24 cellular contexts compared by ENCODE assay signal in the genomic region with DNA sequence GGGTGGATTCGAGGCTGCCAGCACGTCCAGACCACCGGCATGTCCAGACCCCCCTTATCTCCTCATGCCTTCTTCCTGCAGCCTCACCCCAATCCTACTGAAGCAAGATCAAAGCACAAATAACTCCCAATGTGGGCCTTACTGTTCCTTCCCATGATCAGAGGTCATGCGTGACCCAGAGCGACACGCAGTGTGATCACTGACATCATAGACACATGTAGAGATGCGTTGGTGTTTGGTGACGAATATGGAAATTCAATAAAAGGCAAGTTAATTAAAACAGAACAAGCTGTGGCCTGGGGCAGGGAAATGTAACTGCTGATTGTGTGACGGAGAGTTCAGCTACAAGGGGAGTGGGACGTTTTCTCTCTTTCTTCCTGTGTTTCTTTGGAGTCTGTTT. TPM values are rescaled to one million over a fixed set of nuclear protein-coding genes. Genes with fewer than 3 reads are reported as not detected.
DNase-seq lines count a peak whose midpoint lies in the region; ATAC-seq, FAIRE-seq and TF ChIP-seq lines count a peak whose summit lies in the region.
"Had no signal": no experiment of that assay in that cellular context is flagged by ENCODE, and none has a peak within 500 bp of the region (broad histone marks: within the 10 kb centered on the region; RNA-seq: fewer than 3 reads in every experiment).

No MANE protein-coding gene starts in this region.

- H3K9me3 ChIP-seq in SK-N-SH (no peaks in the 10 kb centered on the region), GM12878 (replicated peaks; ENCODE audit: control insufficient read depth, insufficient read depth, low read length) (peaks cover 3% of the 10 kb centered on the region; the same call in 2 of the 3 replicates)
- H3K9me3 ChIP-seq: SJCRH30 had no signal

- no peaks in the 10 kb centered on the region for H3K27me3 ChIP-seq in SK-N-SH (ENCODE audit: insufficient read depth)
- H3K27me3 ChIP-seq in GM12878 (replicated peaks in 1 of 2; ENCODE audit: control insufficient read depth in 2 of 2, insufficient read depth in 2 of 2, low read length in 1 of 2), result no peaks in the 10 kb centered on the region
- no peaks in the 10 kb centered on the region for H3K27me3 ChIP-seq in brain microvascular endothelial cell (replicated peaks)
- H3K27me3 ChIP-seq: SJCRH30 had no signal

- ATAC-seq in SK-N-SH treated with all-trans-retinoic acid at 6 μM for 48 hours (no peak), GM12878 (peak; percentile 61)
- ATAC-seq in activated naive CD8-positive, alpha-beta T cell treated with anti-CD3 and anti-CD28 coated beads, Interleukin-2, amount 50 U/mL, for 24 hours, result no peak
- ATAC-seq in activated T-cell treated with anti-CD3 and anti-CD28 coated beads, Interleukin-2, amount 50 U/mL, for 72 hours (replicated peaks in 1 of 2), result no peak
- ATAC-seq: PC-3 had no signal

- H3K9ac ChIP-seq in SK-N-SH (no peak overlapping the region), GM12878 (ENCODE audit: control insufficient read depth, insufficient read depth, low read length) (no peak overlapping the region)

- POLR2A ChIA-PET in SK-N-SH (lab: Yijun Ruan, JAX) (interaction anchor here (0.5 to 1.1 kb wide), 2 partner anchors 50 to 149 kb away, joined by 3 read pairs; no protein-coding TSS in a partner anchor), GM12878 (lab: Charles Lee) (interaction anchor here (1.0 kb wide), 1 partner anchor 10 kb away, joined by 5 read pairs; no protein-coding TSS in a partner anchor)

- H3K9me2 ChIP-seq in SK-N-SH, result no peaks in the 10 kb centered on the region

- intact Hi-C loops in GM12878 (cut with micrococcal nuclease; ENCODE audit: unreplicated experiment), result no loop called here

- 40% methylated on average over 10 of the region's 10 CpGs for WGBS in SK-N-SH (ENCODE audit: low lambda C conversion rate)
- WGBS in GM12878 (ENCODE audit: insufficient coverage, insufficient replicate concordance, low lambda C conversion rate, missing lambda C conversion rate), result 31% methylated on average over 10 of the region's 10 CpGs

- in situ Hi-C loops in GM12878 (cut with MboI), result no loop called here
- in situ Hi-C loops in brain microvascular endothelial cell (cut with HindIII; ENCODE audit: low pct_ligation_motif_present, low sequenced_read_pairs), result no loop called here

- H4K20me1 ChIP-seq in SK-N-SH (ENCODE audit: insufficient read depth), result no peaks in the 10 kb centered on the region
- no peaks in the 10 kb centered on the region for H4K20me1 ChIP-seq in GM12878 (ENCODE audit: control insufficient read depth, insufficient read depth)

- RAD21 ChIA-PET in GM12878 (lab: Charles Lee; ENCODE audit: unreplicated experiment), result interaction anchor here (0.8 to 2.1 kb wide), 2 partner anchors 12 to 14 kb away, joined by 3 to 8 read pairs; no protein-coding TSS in a partner anchor

- CTCF ChIA-PET in SK-N-SH (lab: Yijun Ruan, JAX) (interaction anchor here (1.2 to 4.5 kb wide), 5 partner anchors 8 to 56 kb away, joined by 3 to 21 read pairs (median 5); no protein-coding TSS in a partner anchor), GM12878 (lab: Yijun Ruan, JAX) (interaction anchor here (0.7 to 0.8 kb wide), 3 partner anchors 9 to 16 kb away, joined by 3 read pairs; no protein-coding TSS in a partner anchor)

- no peak overlapping the region for H3K4me3 Mint-ChIP-seq in nephron progenitor cell
- no peak overlapping the region for H3K4me3 Mint-ChIP-seq in activated naive CD8-positive, alpha-beta T cell treated with anti-CD3 and anti-CD28 coated beads, Interleukin-2, amount 50 U/mL, for 24 hours
- no peak overlapping the region for H3K4me3 Mint-ChIP-seq in activated T-cell treated with anti-CD3 and anti-CD28 coated beads, Interleukin-2, amount 50 U/mL, for 72 hours
- H3K4me3 Mint-ChIP-seq: H9 had no signal

- TF ChIP-seq RAD21 in SK-N-SH (IDR thresholded peaks at IDR 0.05; ENCODE audit: low read length) (no peak), GM12878 (IDR thresholded peaks at IDR 0.05; ENCODE audit: insufficient read depth, low read depth, low read length) (no peak)

- SMC1A ChIA-PET in GM12878 (lab: Charles Lee; ENCODE audit: uncharacterized antibody, unreplicated experiment), result interaction anchor here (0.7 to 3.7 kb wide), 5 partner anchors 10 to 21 kb away, joined by 3 to 17 read pairs (median 4); no protein-coding TSS in a partner anchor

- H3K4me3 ChIP-seq in SK-N-SH (ENCODE audit: low read depth in 2 of 2, low read length in 1 of 2), result no peak overlapping the region
- H3K4me3 ChIP-seq in GM12878, result no peak overlapping the region
- no peak overlapping the region for H3K4me3 ChIP-seq in brain microvascular endothelial cell (ENCODE audit: low read depth, low read length)
- H3K4me3 ChIP-seq: SJCRH30 had no signal

- peak overlapping the region; percentile 22 for H3K27ac Mint-ChIP-seq in nephron progenitor cell
- no peak overlapping the region for H3K27ac Mint-ChIP-seq in activated naive CD8-positive, alpha-beta T cell treated with anti-CD3 and anti-CD28 coated beads, Interleukin-2, amount 50 U/mL, for 24 hours
- no peak overlapping the region for H3K27ac Mint-ChIP-seq in activated T-cell treated with anti-CD3 and anti-CD28 coated beads, Interleukin-2, amount 50 U/mL, for 72 hours

- H2AFZ ChIP-seq in SK-N-SH (ENCODE audit: low read depth), result no peak overlapping the region
- peak overlapping the region; percentile 14 for H2AFZ ChIP-seq in GM12878 (ENCODE audit: control insufficient read depth, low read depth, low read length)

- H3K36me3 ChIP-seq in SK-N-SH (replicated peaks in 1 of 2; ENCODE audit: control insufficient read depth in 1 of 2, insufficient read depth in 2 of 2, low read length in 1 of 2), result no peaks in the 10 kb centered on the region
- no peaks in the 10 kb centered on the region for H3K36me3 ChIP-seq in GM12878 (ENCODE audit: control insufficient read depth in 2 of 2, insufficient read depth in 2 of 2, low read length in 1 of 2)
- H3K36me3 ChIP-seq in brain microvascular endothelial cell (replicated peaks), result no peaks in the 10 kb centered on the region
- H3K36me3 ChIP-seq: SJCRH30 had no signal

- BruUV-seq in GM12878 (replicated peaks; lab: Mats Ljungman, UMichigan), result no TSS peak

- H3K4me2 ChIP-seq in SK-N-SH, result no peak overlapping the region
- no peak overlapping the region for H3K4me2 ChIP-seq in GM12878 (ENCODE audit: control insufficient read depth, insufficient read depth)

- peaks cover 11% of the 10 kb centered on the region for H3K4me1 Mint-ChIP-seq in nephron progenitor cell
- peaks cover 13% of the 10 kb centered on the region for H3K4me1 Mint-ChIP-seq in activated naive CD8-positive, alpha-beta T cell treated with anti-CD3 and anti-CD28 coated beads, Interleukin-2, amount 50 U/mL, for 24 hours
- peaks cover 12% of the 10 kb centered on the region for H3K4me1 Mint-ChIP-seq in activated T-cell treated with anti-CD3 and anti-CD28 coated beads, Interleukin-2, amount 50 U/mL, for 72 hours (ENCODE audit: low read depth)

- H3K4me1 ChIP-seq in SK-N-SH (ENCODE audit: control insufficient read depth in 1 of 2, insufficient read depth in 2 of 2, low read depth in 1 of 2, low read length in 1 of 2), result peaks cover 0 to 25% of the 10 kb centered on the region in 2 experiments; a peak in 1 of 4 replicates
- H3K4me1 ChIP-seq in GM12878 (ENCODE audit: control insufficient read depth, insufficient read depth, low read length), result peaks cover 4% of the 10 kb centered on the region; the same call in 1 of the 2 replicates
- H3K4me1 ChIP-seq: SJCRH30 had no signal

- no peak for TF ChIP-seq POLR2A in GM12878 (IDR thresholded peaks at IDR 0.05; ENCODE audit: low read depth, low read length)

- H3F3A ChIP-seq in SK-N-SH (replicated peaks; ENCODE audit: insufficient read depth), result no peaks in the 10 kb centered on the region

- no peak; a peak in 1 of 4 replicates for TF ChIP-seq EP300 in SK-N-SH (IDR thresholded peaks at IDR 0.05; ENCODE audit: borderline replicate concordance in 1 of 2, low read depth in 1 of 2, low read length in 1 of 2)
- peak in 1 of 2 experiments; percentile 14; a peak in 1 of 4 replicates for TF ChIP-seq EP300 in GM12878 (IDR thresholded peaks at IDR 0.05; ENCODE audit: borderline replicate concordance in 1 of 2, control insufficient read depth in 1 of 2, low read depth in 2 of 2, low read length in 2 of 2)

- TF ChIP-seq CTCF in SK-N-SH (IDR thresholded peaks at IDR 0.05), result no peak
- TF ChIP-seq CTCF in GM12878 (IDR thresholded peaks at IDR 0.05 in 2 of 3, conservative IDR thresholded peaks at IDR 0.05 in 1 of 3; ENCODE audit: control insufficient read depth in 2 of 3, extremely low read depth in 1 of 3, insufficient read depth in 1 of 3, low read depth in 3 of 3, low read length in 3 of 3), result no peak
- no peak for TF ChIP-seq CTCF in nephron progenitor cell (IDR thresholded peaks at IDR 0.05)
- TF ChIP-seq CTCF in brain microvascular endothelial cell (IDR thresholded peaks at IDR 0.05; ENCODE audit: low read depth, low read length, missing control alignments), result no peak

- peak; percentile 55 for DNase-seq in SK-N-SH
- DNase-seq in GM12878 (ENCODE audit: low read depth, low spot score), result no peak
- DNase-seq in nephron progenitor cell, result no peak
- no peak for DNase-seq in activated naive CD8-positive, alpha-beta T cell treated with anti-CD3 and anti-CD28 coated beads, Interleukin-2, amount 50 U/mL, for 24 hours
- no peak for DNase-seq in activated T-cell treated with anti-CD3 and anti-CD28 coated beads, Interleukin-2, amount 50 U/mL, for 72 hours
- no peak for DNase-seq in D341Med (ENCODE audit: low spot score)
- DNase-seq in brain microvascular endothelial cell, result no peak
- DNase-seq: CD8-positive, alpha-beta memory T cell; DMS79 treated with DMSO at 0.1 percent for 48 hours; H9; KBM-7; MV-4-11; NCI-H1436 treated with DMSO at 0.1 percent for 48 hours; NCI-H2081; NCI-H510A; NCI-H774; PC-3; SJCRH30; SW 1271 had no signal

- peaks cover 22% of the 10 kb centered on the region for H3K9me3 Mint-ChIP-seq in nephron progenitor cell
- H3K9me3 Mint-ChIP-seq in activated naive CD8-positive, alpha-beta T cell treated with anti-CD3 and anti-CD28 coated beads, Interleukin-2, amount 50 U/mL, for 24 hours, result peaks cover 5% of the 10 kb centered on the region
- peaks cover 0 to 4% of the 10 kb centered on the region in 2 donors for H3K9me3 Mint-ChIP-seq in activated T-cell treated with anti-CD3 and anti-CD28 coated beads, Interleukin-2, amount 50 U/mL, for 72 hours

- H3K79me2 ChIP-seq in SK-N-SH (ENCODE audit: insufficient read depth) (no peaks in the 10 kb centered on the region), GM12878 (ENCODE audit: control insufficient read depth, insufficient read depth, low read length) (no peaks in the 10 kb centered on the region)

- H3K27me3 Mint-ChIP-seq in nephron progenitor cell (ENCODE audit: low read depth, poor library complexity), result peaks cover 10% of the 10 kb centered on the region
- H3K27me3 Mint-ChIP-seq in activated naive CD8-positive, alpha-beta T cell treated with anti-CD3 and anti-CD28 coated beads, Interleukin-2, amount 50 U/mL, for 24 hours, result no peaks in the 10 kb centered on the region
- H3K27me3 Mint-ChIP-seq in activated T-cell treated with anti-CD3 and anti-CD28 coated beads, Interleukin-2, amount 50 U/mL, for 72 hours (ENCODE audit: low read depth), result no peaks in the 10 kb centered on the region

- H3K27ac ChIP-seq in SK-N-SH (ENCODE audit: low read depth in 2 of 2, low read length in 1 of 2) (no peak overlapping the region), GM12878 (ENCODE audit: control insufficient read depth, insufficient read depth) (no peak overlapping the region), brain microvascular endothelial cell (no peak overlapping the region)
- H3K27ac ChIP-seq: 22Rv1, HL-60, SJCRH30 had no signal

- no peaks in the 10 kb centered on the region for H3K36me3 Mint-ChIP-seq in nephron progenitor cell (ENCODE audit: low read depth)
- no peaks in the 10 kb centered on the region for H3K36me3 Mint-ChIP-seq in activated naive CD8-positive, alpha-beta T cell treated with anti-CD3 and anti-CD28 coated beads, Interleukin-2, amount 50 U/mL, for 24 hours (ENCODE audit: low read depth)
- peaks cover 2 to 3% of the 10 kb centered on the region in 2 donors for H3K36me3 Mint-ChIP-seq in activated T-cell treated with anti-CD3 and anti-CD28 coated beads, Interleukin-2, amount 50 U/mL, for 72 hours (ENCODE audit: insufficient read depth in 2 of 2)

- FAIRE-seq in GM12878 (lab: Jason Lieb, UNC), result no peak

RNA-seq across cellular contexts. Expression of gene CARD11, which starts 34.8 kb away (rescaled TPM):
- polyA plus RNA-seq in SK-N-SH (2012; rRNA removed) (not detected in 2 replicates), GM12878 (2011; rRNA removed) (19.9 and 31.2 TPM in 2 replicates), GM12878 (2014; fragmentation: Illumina TruSeq; extraction: Trizol) (15.2 and 32.9 TPM in 2 replicates), GM12878 (2014; fragmentation: Nextera tagmentation; extraction: Ambion mirVana) (under 1 TPM; 0.27 to 0.58 TPM), GM12878 (2014; rRNA removed) (45.8 and 52.9 TPM in 2 replicates), GM12878 (2016; fragmentation: Nextera tagmentation; extraction: Ambion mirVana) (10 to 100 TPM; 19.8 to 26.1 TPM)
- polyA plus RNA-seq in SK-N-SH (2012; cell fraction: cytosol; rRNA removed), result under 0.01 TPM in 1 of 2 replicates, not detected in the other
- not detected in 2 replicates for polyA plus RNA-seq in SK-N-SH (2012; cell fraction: nucleus; rRNA removed)
- 46.5 and 53.8 TPM in 2 replicates for total RNA-seq in GM12878 (2013; cell fraction: nucleolus; rRNA removed)
- total RNA-seq in GM12878 (2014; rRNA removed) (18.3 and 28.4 TPM in 2 replicates), GM12878 (2014; rRNA removed; fragmentation: Illumina TruSeq; extraction: Trizol) (23.5 and 28.4 TPM in 2 replicates), GM12878 (2021) (70.0 and 72.0 TPM in 2 replicates)
- polyA plus RNA-seq in GM12878 (2011; ENCODE audit: low read depth), result 18.4 TPM
- polyA plus RNA-seq in GM12878 (2011; cell fraction: cytosol; rRNA removed), result 32.6 and 36.0 TPM in 2 replicates
- polyA plus RNA-seq in GM12878 (2011; cell fraction: nucleus; rRNA removed), result 86.8 and 97.1 TPM in 2 replicates
- 46.9 and 48.2 TPM in 2 replicates for polyA plus RNA-seq in GM12878 (2012)
- 44.2 and 46.8 TPM in 2 replicates for polyA minus RNA-seq in GM12878 (2011; rRNA and poly(A)+ RNA removed)
- 18.7 and 18.8 TPM in 2 replicates for polyA minus RNA-seq in GM12878 (2011; cell fraction: cytosol; rRNA and poly(A)+ RNA removed)
- 21.8 and 36.0 TPM in 2 replicates for polyA minus RNA-seq in GM12878 (2011; cell fraction: nucleus; rRNA and poly(A)+ RNA removed)
- 100 to 1,000 TPM; 101 to 114 TPM for total RNA-seq in activated T-cell treated with anti-CD3 and anti-CD28 coated beads, Interleukin-2, amount 50 U/mL, for 72 hours
- total RNA-seq: G401, PC-3, SJCRH30 had no signal
- polyA plus RNA-seq: BJ had no signal

Comparison
In these comparisons a context has a peak if more than half of its experiments do, and no peak if none do; other contexts are left out.
1. Of the 26 proteins assayed by ChIP-seq in both GM12878 and SK-N-SH: peak only in GM12878: FOXM1 and MEF2A; only in SK-N-SH: none; in both: none; in neither: 23; mixed calls (peak in some experiments, not most) for 1.